1 cellular context compared by ENCODE assay signal in genomic region chr1:229625893-229626831, GRCh38.
TF ChIP-seq lines count a peak whose summit lies in the region.

Gene TAF5L (minus strand): TSS chr1:229626122. CDS start chr1:229614482, 11,640 bp downstream.
Gene URB2 (plus strand): TSS chr1:229626247. CDS start chr1:229627634, 1,387 bp downstream.

TF ChIP-seq in HepG2, 621 proteins besides CTCF, POLR2A, EP300 and RAD21 (continued from another document and continues in another):
- TF ChIP-seq FUBP1 (CRISPR knock-in tag; IDR thresholded peaks at IDR 0.05; ENCODE audit: borderline replicate concordance) (no peak), TERF1 (CRISPR knock-in tag; IDR thresholded peaks at IDR 0.05) (no peak), SKI (IDR thresholded peaks at IDR 0.05; ENCODE audit: partially characterized antibody) (no peak), ZNF230 (CRISPR knock-in tag; IDR thresholded peaks at IDR 0.05) (no peak), MAFK (conservative IDR thresholded peaks at IDR 0.05 in 1 of 2, IDR thresholded peaks at IDR 0.05 in 1 of 2; ENCODE audit: low read length in 2 of 2) (no peak), ELF4 (CRISPR knock-in tag; IDR thresholded peaks at IDR 0.05; ENCODE audit: borderline replicate concordance) (no peak), ZNF414 (CRISPR knock-in tag; IDR thresholded peaks at IDR 0.05) (peak; percentile 84), STAT6 (CRISPR knock-in tag; IDR thresholded peaks at IDR 0.05; ENCODE audit: borderline replicate concordance) (no peak), NR1H2 (CRISPR knock-in tag; IDR thresholded peaks at IDR 0.05; ENCODE audit: borderline replicate concordance, low read depth) (0 out of 2 replicates have a peak, but pooled peaks have one; percentile 57), MAFF (IDR thresholded peaks at IDR 0.05; ENCODE audit: low read depth, low read length) (no peak), PRDM15 (CRISPR knock-in tag; IDR thresholded peaks at IDR 0.05) (no peak), EHMT2 (IDR thresholded peaks at IDR 0.05; ENCODE audit: borderline replicate concordance, low read depth, low read length) (no peak), KMT2A (CRISPR knock-in tag; IDR thresholded peaks at IDR 0.05) (peak; percentile 82), MED13 (CRISPR knock-in tag; IDR thresholded peaks at IDR 0.05) (no peak), NFATC3 (CRISPR knock-in tag; IDR thresholded peaks at IDR 0.05) (no peak), ZNF256 (CRISPR knock-in tag; conservative IDR thresholded peaks at IDR 0.05) (no peak), BATF2 (CRISPR knock-in tag; IDR thresholded peaks at IDR 0.05) (no peak), RFX3 (CRISPR knock-in tag; IDR thresholded peaks at IDR 0.05) (no peak), NFYB (CRISPR knock-in tag; IDR thresholded peaks at IDR 0.05) (peak; percentile 75), ZNF740 (CRISPR knock-in tag; IDR thresholded peaks at IDR 0.05) (peak; percentile 48; the same call in 1 of the 2 replicates), ZNF782 (CRISPR knock-in tag; IDR thresholded peaks at IDR 0.05; ENCODE audit: borderline replicate concordance) (no peak), ZNF704 (CRISPR knock-in tag; IDR thresholded peaks at IDR 0.05; ENCODE audit: borderline replicate concordance) (0 out of 2 replicates have a peak, but pooled peaks have one; percentile 65), BORCS8-MEF2B (CRISPR knock-in tag; IDR thresholded peaks at IDR 0.05) (peak; percentile 48; the same call in 1 of the 2 replicates), ZNF550 (CRISPR knock-in tag; IDR thresholded peaks at IDR 0.05; ENCODE audit: borderline replicate concordance) (no peak), SKIL (CRISPR knock-in tag; IDR thresholded peaks at IDR 0.05; ENCODE audit: borderline replicate concordance) (no peak), HMGA1 (CRISPR knock-in tag; conservative IDR thresholded peaks at IDR 0.05) (no peak), MEF2D (CRISPR knock-in tag; IDR thresholded peaks at IDR 0.05) (peak; percentile 67), ASH2L (IDR thresholded peaks at IDR 0.05; ENCODE audit: insufficient read length, low read depth, low read length) (peak; percentile 53), NFYC (CRISPR knock-in tag; IDR thresholded peaks at IDR 0.05) (peak; percentile 73), KDM5A (IDR thresholded peaks at IDR 0.05; ENCODE audit: borderline replicate concordance, low read length) (peak; percentile 65; the same call in 1 of the 2 replicates), ARID3A (IDR thresholded peaks at IDR 0.05; ENCODE audit: low read depth, low read length) (no peak), SMAD3 (CRISPR knock-in tag; IDR thresholded peaks at IDR 0.05) (no peak), FLYWCH1 (CRISPR knock-in tag; IDR thresholded peaks at IDR 0.05) (0 out of 2 replicates have a peak, but pooled peaks have one; percentile 66), HINFP (CRISPR knock-in tag; IDR thresholded peaks at IDR 0.05; ENCODE audit: low read depth) (peak; percentile 66; the same call in 1 of the 2 replicates), FOXP1 (IDR thresholded peaks at IDR 0.05) (no peak), FOXP1 (CRISPR knock-in tag; IDR thresholded peaks at IDR 0.05) (no peak), ZBTB43 (CRISPR knock-in tag; conservative IDR thresholded peaks at IDR 0.05) (no peak), NR3C1 (CRISPR knock-in tag; IDR thresholded peaks at IDR 0.05) (no peak), MAFG (CRISPR knock-in tag; IDR thresholded peaks at IDR 0.05) (no peak), ADNP (CRISPR knock-in tag; IDR thresholded peaks at IDR 0.05) (no peak), ELF3 (CRISPR knock-in tag; IDR thresholded peaks at IDR 0.05) (no peak), ZFP41 (CRISPR knock-in tag; IDR thresholded peaks at IDR 0.05; ENCODE audit: borderline replicate concordance) (no peak), HNRNPLL (IDR thresholded peaks at IDR 0.05; ENCODE audit: low read depth, low read length, poor library complexity, severe bottlenecking) (peak; percentile 88)
